8 cellular contexts compared by ENCODE assay signal in the genomic region with DNA sequence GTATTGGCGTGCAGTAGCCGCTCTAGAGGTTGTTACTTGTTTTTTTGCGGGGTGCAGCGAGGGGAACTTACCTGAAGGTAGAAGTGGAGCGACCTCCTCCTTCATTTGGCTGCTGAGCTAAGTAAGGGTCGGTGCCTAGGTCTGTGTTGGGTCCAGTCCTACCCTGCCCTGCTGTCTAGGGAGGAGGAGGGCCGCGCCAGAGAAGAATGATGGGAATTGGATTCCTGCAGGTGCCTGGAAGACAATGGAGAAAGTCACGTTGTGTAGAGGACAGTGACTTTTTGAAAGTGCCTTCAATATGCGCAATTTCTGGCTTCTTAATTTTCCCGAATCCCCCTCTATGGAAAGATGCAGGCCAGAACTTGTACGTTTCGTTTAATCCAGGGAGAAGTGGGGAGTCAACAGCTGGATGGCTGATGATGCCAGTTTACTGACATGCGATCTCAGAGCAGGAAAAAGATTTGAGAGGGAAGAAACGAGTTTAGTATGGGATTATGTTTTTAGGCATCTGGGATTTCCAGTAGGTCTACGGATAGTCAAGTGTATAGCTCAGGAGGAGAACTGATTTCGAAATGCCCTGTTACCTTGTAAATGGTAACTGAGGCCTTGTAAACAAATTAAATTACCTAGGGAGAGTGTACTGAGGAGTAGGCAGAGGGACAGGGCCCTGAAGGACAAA. TPM values are rescaled to one million over a fixed set of nuclear protein-coding genes. Genes with fewer than 3 reads are reported as not detected.
DNase-seq lines count a peak whose midpoint lies in the region; ATAC-seq, FAIRE-seq and TF ChIP-seq lines count a peak whose summit lies in the region.

No MANE protein-coding gene starts in this region.

- intact Hi-C loops in CD4-positive, alpha-beta T cell (cut with DNase I, micrococcal nuclease), result loop anchor here in 1 of 2 experiments (5.0 kb wide), 1 partner anchor 299 kb away; a partner anchor contains a TSS

- POLR2A ChIA-PET in CD4-positive, alpha-beta T cell (lab: Charles Lee), result interaction anchor here (0.9 kb wide), 1 partner anchor 299 kb away, joined by 3 read pairs; a partner anchor contains a TSS

- H3K27me3 Mint-ChIP-seq in CD4-positive, alpha-beta T cell, result no peaks in the 10 kb centered on the region
- no peaks in the 10 kb centered on the region for H3K27me3 Mint-ChIP-seq in neural crest cell (ENCODE audit: low read depth)

- 4 to 5% methylated on average over 17 of the region's 17 CpGs for WGBS in esophagus, 2 donors

- peak; percentile 75 for FAIRE-seq in H54 (lab: Jason Lieb, UNC)
- no peak for FAIRE-seq in GM12892 (lab: Jason Lieb, UNC)

- peak overlapping the region; percentile 52 for H3K27ac ChIP-seq in CD4-positive, alpha-beta T cell (ENCODE audit: low read depth, low read length)
- H3K27ac ChIP-seq in SJCRH30 (peak overlapping the region; percentile 71), esophagus (ENCODE audit: low read depth in 2 of 2, low read length in 1 of 2) (peak overlapping the region; percentile 62 to 82)

- peak in 1 of 10 experiments; percentile 0 for DNase-seq in CD4-positive, alpha-beta T cell
- peak; percentile 4 for DNase-seq in H54 (ENCODE audit: insufficient read length, low spot score)
- peak in 1 of 2 experiments; percentile 50 for DNase-seq in SJCRH30
- DNase-seq in neural crest cell (ENCODE audit: low read depth, low spot score), result no peak
- DNase-seq in GM12892 (ENCODE audit: insufficient read length), result no peak
- no peak for DNase-seq in LoVo (ENCODE audit: low spot score)
- DNase-seq in 8988T, result no peak

- no peaks in the 10 kb centered on the region for H3K9me3 Mint-ChIP-seq in CD4-positive, alpha-beta T cell
- H3K9me3 Mint-ChIP-seq in neural crest cell, result no peaks in the 10 kb centered on the region

- H3K4me1 ChIP-seq in SJCRH30 (no peaks in the 10 kb centered on the region), esophagus (ENCODE audit: control insufficient read depth in 2 of 2, insufficient read depth in 2 of 2, low read length in 1 of 2) (no peaks in the 10 kb centered on the region)

- TF ChIP-seq POLR2A in H54 (IDR thresholded peaks at IDR 0.05; ENCODE audit: low read depth, low read length) (no peak), GM12892 (IDR thresholded peaks at IDR 0.05; ENCODE audit: low read depth, low read length) (no peak)

- H3K36me3 ChIP-seq in SJCRH30 (peaks cover 9% of the 10 kb centered on the region; the same call in 1 of the 2 replicates), esophagus (ENCODE audit: control insufficient read depth in 2 of 2, insufficient read depth in 2 of 2, low read length in 1 of 2) (no peaks in the 10 kb centered on the region)

- CTCF ChIA-PET in CD4-positive, alpha-beta T cell (lab: Charles Lee), result no interaction called here

- H3K36me3 Mint-ChIP-seq in CD4-positive, alpha-beta T cell (ENCODE audit: low read depth), result peaks cover 18% of the 10 kb centered on the region
- no peaks in the 10 kb centered on the region for H3K36me3 Mint-ChIP-seq in neural crest cell (ENCODE audit: low read depth)

- no peaks in the 10 kb centered on the region for H3K9me3 ChIP-seq in CD4-positive, alpha-beta T cell (ENCODE audit: control insufficient read depth, low read length)
- H3K9me3 ChIP-seq in SJCRH30 (replicated peaks) (no peaks in the 10 kb centered on the region), esophagus (ENCODE audit: control insufficient read depth in 2 of 2, insufficient read depth in 1 of 2, low read depth in 1 of 2, low read length in 1 of 2) (no peaks in the 10 kb centered on the region)

- no peak for TF ChIP-seq CTCF in CD4-positive, alpha-beta T cell (IDR thresholded peaks at IDR 0.05)
- TF ChIP-seq CTCF in neural crest cell (conservative IDR thresholded peaks at IDR 0.05), result no peak

- H3K4me3 Mint-ChIP-seq in CD4-positive, alpha-beta T cell, result peak overlapping the region; percentile 94
- H3K4me3 Mint-ChIP-seq in neural crest cell, result peak overlapping the region; percentile 99

- H3K4me1 Mint-ChIP-seq in CD4-positive, alpha-beta T cell (ENCODE audit: low read depth), result peaks cover 55% of the 10 kb centered on the region
- peaks cover 29% of the 10 kb centered on the region for H3K4me1 Mint-ChIP-seq in neural crest cell

- ATAC-seq in CD4-positive, alpha-beta T cell (ENCODE audit: poor library complexity), result no peak

- H3K4me3 ChIP-seq in SJCRH30 (peak overlapping the region; percentile 87), esophagus (ENCODE audit: low read depth in 1 of 2, low read length in 2 of 2) (peak overlapping the region; percentile 82 to 94)

- H3K27ac Mint-ChIP-seq in CD4-positive, alpha-beta T cell, result peak overlapping the region; percentile 87
- peak overlapping the region; percentile 89 for H3K27ac Mint-ChIP-seq in neural crest cell (ENCODE audit: unreplicated experiment)

- no peaks in the 10 kb centered on the region for H3K27me3 ChIP-seq in CD4-positive, alpha-beta T cell (ENCODE audit: control insufficient read depth, insufficient read depth, low read length)
- H3K27me3 ChIP-seq in SJCRH30, result no peaks in the 10 kb centered on the region
- no peaks in the 10 kb centered on the region for H3K27me3 ChIP-seq in esophagus (ENCODE audit: control insufficient read depth in 1 of 2, insufficient read depth in 2 of 2, low read length in 2 of 2)

RNA-seq across cellular contexts. Expression of a gene that starts 0.7 kb away (rescaled TPM):
- 1 to 10 TPM; 7.3 to 9.2 TPM for total RNA-seq in CD4-positive, alpha-beta T cell
- total RNA-seq in SJCRH30 (2014; rRNA removed; shearing (Covaris generic)), result 51.1 and 54.5 TPM in 2 replicates
- polyA plus RNA-seq in esophagus, result 10 to 100 TPM; 17.8 to 25.0 TPM
- 42.5 and 45.2 TPM in 2 replicates for total RNA-seq in neural crest cell
- 32.1 TPM for polyA plus RNA-seq in GM12892 (2012; ENCODE audit: missing spikeins)
